In genomic region chrX:154411981-154412340, GRCh38 we compare ENCODE assay signal across 8 cellular contexts. TPM values are rescaled to one million over a fixed set of nuclear protein-coding genes. Genes with fewer than 3 reads are reported as not detected.
A peak's percentile ranks its signal among the peaks of the same experiment; 100 is the strongest.
DNase-seq lines count a peak whose midpoint lies in the region; TF ChIP-seq lines count a peak whose summit lies in the region.

No MANE protein-coding gene starts in this region.

- H3K27me3 ChIP-seq in dorsolateral prefrontal cortex (peaks cover 0 to 62% (median 15%) of the 10 kb centered on the region in 45 donors), stomach smooth muscle (ENCODE audit: control insufficient read depth in 1 of 2, insufficient read depth in 2 of 2, low read length in 2 of 2) (peaks cover 0 to 3% of the 10 kb centered on the region in 2 donors)

- H3K27ac ChIP-seq in dorsolateral prefrontal cortex (peak overlapping the region in 58 of 59 donors; percentile 68 to 96 (median 90)), stomach smooth muscle (ENCODE audit: low read length) (peak overlapping the region; percentile 69)

- peak overlapping the region; percentile 81 for H3K4me3 Mint-ChIP-seq in HFFc6

- H3K36me3 Mint-ChIP-seq in HFFc6 (ENCODE audit: low read depth) = peaks cover 5% of the 10 kb centered on the region

- peak; percentile 72 for DNase-seq in GM10248 (ENCODE audit: extremely low spot score)
- DNase-seq in HFFc6 = no peak
- DNase-seq in NCI-H146 treated with DMSO at 0.1 percent for 48 hours (lab: John Stamatoyannopoulos, UW; ENCODE audit: unreplicated experiment) = peak; percentile 20
- DNase-seq in activated CD4-positive, CD25-positive, alpha-beta regulatory T cell treated with anti-CD3 and anti-CD28 coated beads, Interleukin-2, amount 50 U/mL, for 72 hours = peak; percentile 60
- DNase-seq in dorsolateral prefrontal cortex = peak in 9 of 10 donors; percentile 34 to 77 (median 58)
- DNase-seq in lung microvascular endothelial cell (ENCODE audit: low read depth in 2 of 2) = peak; percentile 46 to 78
- no peak for DNase-seq in GF-D8 (lab: John Stamatoyannopoulos, UW)

- peaks cover 25% of the 10 kb centered on the region for H3K4me1 Mint-ChIP-seq in HFFc6 (ENCODE audit: low read depth)

- TF ChIP-seq CTCF in GM10248 (IDR thresholded peaks at IDR 0.05; ENCODE audit: control extremely low read depth, extremely low read depth, low read depth, missing control alignments) = no peak
- no peak for TF ChIP-seq CTCF in HFFc6 (IDR thresholded peaks at IDR 0.05)
- TF ChIP-seq CTCF in dorsolateral prefrontal cortex (IDR thresholded peaks at IDR 0.05 in 54 of 56, conservative IDR thresholded peaks at IDR 0.05 in 2 of 56; ENCODE audit: low read depth in 1 of 56, partially characterized antibody in 56 of 56) = no peak

- POLR2A ChIA-PET in GM10248 (lab: Yijun Ruan, JAX) = interaction anchor here (1.0 kb wide), 1 partner anchor 12 kb away, joined by 3 read pairs; no protein-coding TSS in a partner anchor

- CTCF ChIA-PET in GM10248 (lab: Yijun Ruan, JAX) = interaction anchor here (1.3 to 2.4 kb wide), 4 partner anchors 9 to 39 kb away, joined by 3 to 12 read pairs (median 4); partner anchors contain the start of genes ATP6AP1 and RPL10

- peak overlapping the region; percentile 63 for H3K27ac Mint-ChIP-seq in HFFc6

- H3K36me3 ChIP-seq in stomach smooth muscle (ENCODE audit: control insufficient read depth in 2 of 2, insufficient read depth in 2 of 2, low read length in 2 of 2) = peaks cover 0 to 3% of the 10 kb centered on the region in 2 donors

- H3K4me1 ChIP-seq in stomach smooth muscle (ENCODE audit: control insufficient read depth, insufficient read depth, low read length) = peaks cover 9% of the 10 kb centered on the region

- no peaks in the 10 kb centered on the region for H3K27me3 Mint-ChIP-seq in HFFc6 (ENCODE audit: insufficient read depth)

- no peaks in the 10 kb centered on the region for H3K9me3 ChIP-seq in stomach smooth muscle (ENCODE audit: control insufficient read depth in 2 of 2, low read length in 2 of 2)

- H3K9me3 Mint-ChIP-seq in HFFc6 = no peaks in the 10 kb centered on the region

- peak overlapping the region; percentile 45 to 80 (median 71) for H3K4me3 ChIP-seq in dorsolateral prefrontal cortex
- peak overlapping the region; percentile 59 to 76 for H3K4me3 ChIP-seq in stomach smooth muscle (ENCODE audit: low read length in 2 of 2)

- H3K9ac ChIP-seq in stomach smooth muscle (ENCODE audit: low read length in 2 of 2) = peak overlapping the region; percentile 62 to 64

- intact Hi-C loops in dorsolateral prefrontal cortex (cut with DNase I) = no loop called here

RNA-seq across cellular contexts. Expression of gene TAFAZZIN, which starts 0.6 kb away (rescaled TPM):
- total RNA-seq in HFFc6 (2021; fragmentation: NEBNext Ultra II Directional; extraction: Animal tissue kit (Norgen Biotek cat#: 25700)) = 10 to 100 TPM; 13.0 to 17.3 (median 15.1) TPM
- total RNA-seq in dorsolateral prefrontal cortex (100 to 1,000 TPM in 4 of 120 experiments, 10 to 100 TPM in 116; 35.6 to 127 (median 62.3) TPM), lung microvascular endothelial cell (8.5 and 11.9 TPM in 2 replicates)

RNA-seq across cellular contexts. Expression of gene DNASE1L1, which starts 2.9 kb away (rescaled TPM):
- 10 to 100 TPM; 74.8 to 96.3 (median 87.4) TPM for total RNA-seq in HFFc6 (2021; fragmentation: NEBNext Ultra II Directional; extraction: Animal tissue kit (Norgen Biotek cat#: 25700))
- total RNA-seq in dorsolateral prefrontal cortex = 10 to 100 TPM in 118 of 120 experiments, 1 to 10 TPM in 2; 8.0 to 29.0 (median 17.4) TPM
- 79.1 and 86.3 TPM in 2 replicates for total RNA-seq in lung microvascular endothelial cell

RNA-seq across cellular contexts. Expression of gene RPL10, which starts 13.8 kb away (rescaled TPM):
- 1,000 to 10,000 TPM; 1,764 to 1,978 (median 1,934) TPM for total RNA-seq in HFFc6 (2021; fragmentation: NEBNext Ultra II Directional; extraction: Animal tissue kit (Norgen Biotek cat#: 25700))
- total RNA-seq in dorsolateral prefrontal cortex = 1,000 to 10,000 TPM in 1 of 120 experiments, 100 to 1,000 TPM in 119; 412 to 1,036 (median 652) TPM
- 2,090 and 2,761 TPM in 2 replicates for total RNA-seq in lung microvascular endothelial cell

RNA-seq across cellular contexts. Expression of gene ATP6AP1, which starts 16.5 kb away (rescaled TPM):
- total RNA-seq in HFFc6 (2021; fragmentation: NEBNext Ultra II Directional; extraction: Animal tissue kit (Norgen Biotek cat#: 25700)) = 100 to 1,000 TPM; 107 to 154 (median 123) TPM
- 100 to 1,000 TPM in 117 of 120 experiments, 10 to 100 TPM in 3; 73.9 to 221 (median 169) TPM for total RNA-seq in dorsolateral prefrontal cortex
- total RNA-seq in lung microvascular endothelial cell = 53.6 and 64.3 TPM in 2 replicates

RNA-seq across cellular contexts. Expression of gene GDI1, which starts 25.0 kb away (rescaled TPM):
- 100 to 1,000 TPM; 144 to 154 (median 147) TPM for total RNA-seq in HFFc6 (2021; fragmentation: NEBNext Ultra II Directional; extraction: Animal tissue kit (Norgen Biotek cat#: 25700))
- 100 to 1,000 TPM; 314 to 772 (median 582) TPM for total RNA-seq in dorsolateral prefrontal cortex
- total RNA-seq in lung microvascular endothelial cell = 24.8 and 59.1 TPM in 2 replicates

Comparison
In these comparisons a context has a peak if more than half of its experiments do, and no peak if none do; other contexts are left out.
1. DNase-seq: peak in GM10248 (single experiment), NCI-H146 treated with DMSO at 0.1 percent for 48 hours (single experiment), activated CD4-positive, CD25-positive, alpha-beta regulatory T cell treated with anti-CD3 and anti-CD28 coated beads, Interleukin-2, amount 50 U/mL, for 72 hours (single experiment), dorsolateral prefrontal cortex (9 of 10) and lung microvascular endothelial cell (2 of 2); none in HFFc6 (single experiment) and GF-D8 (single experiment).